In the genomic region with DNA sequence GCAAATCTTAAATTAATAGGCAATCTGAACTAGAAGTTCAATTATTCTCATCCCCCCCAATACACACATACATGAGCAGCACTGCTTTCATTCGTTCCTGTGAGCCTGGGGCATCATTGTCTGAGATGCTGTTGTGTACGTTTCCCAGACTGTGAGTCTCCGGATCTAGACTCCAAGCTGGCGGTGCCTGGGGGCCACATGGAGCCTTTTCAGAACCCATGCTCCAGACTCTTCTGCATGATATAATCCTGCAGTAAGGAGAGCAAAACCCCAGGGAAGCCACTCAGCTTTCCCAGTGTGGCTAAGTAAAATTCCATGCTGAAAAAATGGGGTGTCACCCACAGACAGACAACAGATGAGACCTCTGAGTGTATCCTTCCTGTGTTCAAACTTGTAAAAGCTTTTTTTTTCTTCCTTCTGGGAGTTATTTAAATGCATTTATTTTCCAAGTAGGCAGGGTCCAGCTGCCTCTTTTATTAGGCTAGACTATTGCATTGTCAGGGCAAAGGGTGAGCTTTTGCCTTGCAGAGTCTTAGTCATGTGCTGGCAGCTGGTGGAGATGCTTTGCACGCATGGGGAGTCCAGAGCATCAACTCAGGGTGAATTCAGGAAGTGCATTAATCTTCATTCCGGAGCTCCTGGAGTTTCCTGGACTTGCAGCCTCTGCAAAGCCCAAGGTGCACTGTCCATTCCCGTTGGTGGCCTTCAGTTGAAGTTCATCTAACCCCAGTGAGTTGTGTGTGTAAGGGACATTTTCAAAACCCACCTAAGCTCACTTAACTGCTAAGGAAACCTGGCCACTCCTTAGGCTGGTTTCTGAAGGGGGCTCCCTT, we compare ENCODE assay signal across 9 cellular contexts.
DNase-seq lines count a peak whose midpoint lies in the region; ATAC-seq and TF ChIP-seq lines count a peak whose summit lies in the region.
"Had no signal": no experiment of that assay in that cellular context is flagged by ENCODE, and none has a peak within 500 bp of the region (broad histone marks: within the 10 kb centered on the region; RNA-seq: fewer than 3 reads in every experiment).

No MANE protein-coding gene starts in this region.

- H3K27ac Mint-ChIP-seq in WTC11: no peak overlapping the region
- H3K27ac Mint-ChIP-seq: activated CD4-positive, alpha-beta T cell treated with anti-CD3 and anti-CD28 coated beads, Interleukin-2, amount 10 ng/mL, durations not matched to agents 7 days and 5 days had no signal

- ATAC-seq in GM19452 (IDR thresholded peaks at IDR 0.05; ENCODE audit: unreplicated experiment) (peak; percentile 50), WTC11 (no peak), HG03045 (IDR thresholded peaks at IDR 0.05; ENCODE audit: unreplicated experiment) (no peak), HG02588 (IDR thresholded peaks at IDR 0.05; ENCODE audit: unreplicated experiment) (no peak)

- H3K27me3 Mint-ChIP-seq in WTC11 (ENCODE audit: low read depth): peaks cover 3% of the 10 kb centered on the region; the same call in 1 of the 2 replicates
- H3K27me3 Mint-ChIP-seq: activated CD4-positive, alpha-beta T cell treated with anti-CD3 and anti-CD28 coated beads, Interleukin-2, amount 10 ng/mL, durations not matched to agents 7 days and 5 days had no signal

- H3K9me3 Mint-ChIP-seq in WTC11: peaks cover 4% of the 10 kb centered on the region
- H3K9me3 Mint-ChIP-seq: activated CD4-positive, alpha-beta T cell treated with anti-CD3 and anti-CD28 coated beads, Interleukin-2, amount 10 ng/mL, durations not matched to agents 7 days and 5 days had no signal

- H3K4me3 ChIP-seq in AG09309 (ENCODE audit: control insufficient read depth, low read depth, low read length) (no peak overlapping the region), MG63 (no peak overlapping the region)

- H3K36me3 ChIP-seq in MG63: no peaks in the 10 kb centered on the region

- CTCF ChIA-PET in WTC11 (lab: Charles Lee): interaction anchor here (1.2 kb wide), 1 partner anchor 199 kb away, joined by 4 read pairs; no protein-coding TSS in a partner anchor

- no peaks in the 10 kb centered on the region for H3K36me3 Mint-ChIP-seq in WTC11

- POLR2A ChIA-PET in WTC11 (lab: Charles Lee): no interaction called here

- no peaks in the 10 kb centered on the region for H3K27me3 ChIP-seq in MG63

- TF ChIP-seq CTCF in AG09309 (IDR thresholded peaks at IDR 0.05; ENCODE audit: control insufficient read depth, insufficient read depth, low read depth, low read length, missing control alignments) (no peak), WTC11 (IDR thresholded peaks at IDR 0.05) (no peak)

- DNase-seq in AG09309 (ENCODE audit: low read depth): peak; percentile 94
- DNase-seq in MG63: peak; percentile 96
- peak; percentile 93 for DNase-seq in foreskin melanocyte
- no peak for DNase-seq in NCI-H2107 treated with DMSO at 0.1 percent for 48 hours (lab: John Stamatoyannopoulos, UW; ENCODE audit: unreplicated experiment)
- no peak for DNase-seq in WTC11 (ENCODE audit: low spot score)
- DNase-seq: activated CD4-positive, alpha-beta T cell treated with anti-CD3 and anti-CD28 coated beads, Interleukin-2, amount 10 ng/mL, durations not matched to agents 7 days and 5 days had no signal

- no peak overlapping the region for H3K4me3 Mint-ChIP-seq in WTC11
- H3K4me3 Mint-ChIP-seq: activated CD4-positive, alpha-beta T cell treated with anti-CD3 and anti-CD28 coated beads, Interleukin-2, amount 10 ng/mL, durations not matched to agents 7 days and 5 days had no signal

- H3K4me1 Mint-ChIP-seq in WTC11: peaks cover 7% of the 10 kb centered on the region; the same call in 1 of the 2 replicates

- no peaks in the 10 kb centered on the region for H3K9me3 ChIP-seq in MG63

TF ChIP-seq in WTC11, 78 proteins besides CTCF, POLR2A, EP300 and RAD21:
- TF ChIP-seq, protein P1, sequence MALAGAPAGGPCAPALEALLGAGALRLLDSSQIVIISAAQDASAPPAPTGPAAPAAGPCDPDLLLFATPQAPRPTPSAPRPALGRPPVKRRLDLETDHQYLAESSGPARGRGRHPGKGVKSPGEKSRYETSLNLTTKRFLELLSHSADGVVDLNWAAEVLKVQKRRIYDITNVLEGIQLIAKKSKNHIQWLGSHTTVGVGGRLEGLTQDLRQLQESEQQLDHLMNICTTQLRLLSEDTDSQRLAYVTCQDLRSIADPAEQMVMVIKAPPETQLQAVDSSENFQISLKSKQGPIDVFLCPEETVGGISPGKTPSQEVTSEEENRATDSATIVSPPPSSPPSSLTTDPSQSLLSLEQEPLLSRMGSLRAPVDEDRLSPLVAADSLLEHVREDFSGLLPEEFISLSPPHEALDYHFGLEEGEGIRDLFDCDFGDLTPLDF (CRISPR knock-in tag; IDR thresholded peaks at IDR 0.05): no peak
- TF ChIP-seq TCF7 (CRISPR knock-in tag; IDR thresholded peaks at IDR 0.05; ENCODE audit: low read depth) (no peak), HMGA2 (CRISPR knock-in tag; IDR thresholded peaks at IDR 0.05) (no peak), ZBTB21 (CRISPR knock-in tag; IDR thresholded peaks at IDR 0.05; ENCODE audit: borderline replicate concordance) (no peak), GRHL2 (CRISPR knock-in tag; IDR thresholded peaks at IDR 0.05; ENCODE audit: insufficient replicate concordance, severe bottlenecking) (no peak), GABPB1 (CRISPR knock-in tag; IDR thresholded peaks at IDR 0.05) (no peak), FOXJ3 (CRISPR knock-in tag; IDR thresholded peaks at IDR 0.05; ENCODE audit: borderline replicate concordance) (no peak), NR1H2 (CRISPR knock-in tag; IDR thresholded peaks at IDR 0.05) (no peak), SP1 (CRISPR knock-in tag; conservative IDR thresholded peaks at IDR 0.05) (no peak), JAZF1 (CRISPR knock-in tag; IDR thresholded peaks at IDR 0.05) (no peak)
- TF ChIP-seq, protein P2, sequence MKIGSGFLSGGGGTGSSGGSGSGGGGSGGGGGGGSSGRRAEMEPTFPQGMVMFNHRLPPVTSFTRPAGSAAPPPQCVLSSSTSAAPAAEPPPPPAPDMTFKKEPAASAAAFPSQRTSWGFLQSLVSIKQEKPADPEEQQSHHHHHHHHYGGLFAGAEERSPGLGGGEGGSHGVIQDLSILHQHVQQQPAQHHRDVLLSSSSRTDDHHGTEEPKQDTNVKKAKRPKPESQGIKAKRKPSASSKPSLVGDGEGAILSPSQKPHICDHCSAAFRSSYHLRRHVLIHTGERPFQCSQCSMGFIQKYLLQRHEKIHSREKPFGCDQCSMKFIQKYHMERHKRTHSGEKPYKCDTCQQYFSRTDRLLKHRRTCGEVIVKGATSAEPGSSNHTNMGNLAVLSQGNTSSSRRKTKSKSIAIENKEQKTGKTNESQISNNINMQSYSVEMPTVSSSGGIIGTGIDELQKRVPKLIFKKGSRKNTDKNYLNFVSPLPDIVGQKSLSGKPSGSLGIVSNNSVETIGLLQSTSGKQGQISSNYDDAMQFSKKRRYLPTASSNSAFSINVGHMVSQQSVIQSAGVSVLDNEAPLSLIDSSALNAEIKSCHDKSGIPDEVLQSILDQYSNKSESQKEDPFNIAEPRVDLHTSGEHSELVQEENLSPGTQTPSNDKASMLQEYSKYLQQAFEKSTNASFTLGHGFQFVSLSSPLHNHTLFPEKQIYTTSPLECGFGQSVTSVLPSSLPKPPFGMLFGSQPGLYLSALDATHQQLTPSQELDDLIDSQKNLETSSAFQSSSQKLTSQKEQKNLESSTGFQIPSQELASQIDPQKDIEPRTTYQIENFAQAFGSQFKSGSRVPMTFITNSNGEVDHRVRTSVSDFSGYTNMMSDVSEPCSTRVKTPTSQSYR (CRISPR knock-in tag; IDR thresholded peaks at IDR 0.05): no peak
- TF ChIP-seq, protein P3, sequence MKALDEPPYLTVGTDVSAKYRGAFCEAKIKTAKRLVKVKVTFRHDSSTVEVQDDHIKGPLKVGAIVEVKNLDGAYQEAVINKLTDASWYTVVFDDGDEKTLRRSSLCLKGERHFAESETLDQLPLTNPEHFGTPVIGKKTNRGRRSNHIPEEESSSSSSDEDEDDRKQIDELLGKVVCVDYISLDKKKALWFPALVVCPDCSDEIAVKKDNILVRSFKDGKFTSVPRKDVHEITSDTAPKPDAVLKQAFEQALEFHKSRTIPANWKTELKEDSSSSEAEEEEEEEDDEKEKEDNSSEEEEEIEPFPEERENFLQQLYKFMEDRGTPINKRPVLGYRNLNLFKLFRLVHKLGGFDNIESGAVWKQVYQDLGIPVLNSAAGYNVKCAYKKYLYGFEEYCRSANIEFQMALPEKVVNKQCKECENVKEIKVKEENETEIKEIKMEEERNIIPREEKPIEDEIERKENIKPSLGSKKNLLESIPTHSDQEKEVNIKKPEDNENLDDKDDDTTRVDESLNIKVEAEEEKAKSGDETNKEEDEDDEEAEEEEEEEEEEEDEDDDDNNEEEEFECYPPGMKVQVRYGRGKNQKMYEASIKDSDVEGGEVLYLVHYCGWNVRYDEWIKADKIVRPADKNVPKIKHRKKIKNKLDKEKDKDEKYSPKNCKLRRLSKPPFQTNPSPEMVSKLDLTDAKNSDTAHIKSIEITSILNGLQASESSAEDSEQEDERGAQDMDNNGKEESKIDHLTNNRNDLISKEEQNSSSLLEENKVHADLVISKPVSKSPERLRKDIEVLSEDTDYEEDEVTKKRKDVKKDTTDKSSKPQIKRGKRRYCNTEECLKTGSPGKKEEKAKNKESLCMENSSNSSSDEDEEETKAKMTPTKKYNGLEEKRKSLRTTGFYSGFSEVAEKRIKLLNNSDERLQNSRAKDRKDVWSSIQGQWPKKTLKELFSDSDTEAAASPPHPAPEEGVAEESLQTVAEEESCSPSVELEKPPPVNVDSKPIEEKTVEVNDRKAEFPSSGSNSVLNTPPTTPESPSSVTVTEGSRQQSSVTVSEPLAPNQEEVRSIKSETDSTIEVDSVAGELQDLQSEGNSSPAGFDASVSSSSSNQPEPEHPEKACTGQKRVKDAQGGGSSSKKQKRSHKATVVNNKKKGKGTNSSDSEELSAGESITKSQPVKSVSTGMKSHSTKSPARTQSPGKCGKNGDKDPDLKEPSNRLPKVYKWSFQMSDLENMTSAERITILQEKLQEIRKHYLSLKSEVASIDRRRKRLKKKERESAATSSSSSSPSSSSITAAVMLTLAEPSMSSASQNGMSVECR (CRISPR knock-in tag; IDR thresholded peaks at IDR 0.05; ENCODE audit: borderline replicate concordance): no peak
- TF ChIP-seq, protein P4, sequence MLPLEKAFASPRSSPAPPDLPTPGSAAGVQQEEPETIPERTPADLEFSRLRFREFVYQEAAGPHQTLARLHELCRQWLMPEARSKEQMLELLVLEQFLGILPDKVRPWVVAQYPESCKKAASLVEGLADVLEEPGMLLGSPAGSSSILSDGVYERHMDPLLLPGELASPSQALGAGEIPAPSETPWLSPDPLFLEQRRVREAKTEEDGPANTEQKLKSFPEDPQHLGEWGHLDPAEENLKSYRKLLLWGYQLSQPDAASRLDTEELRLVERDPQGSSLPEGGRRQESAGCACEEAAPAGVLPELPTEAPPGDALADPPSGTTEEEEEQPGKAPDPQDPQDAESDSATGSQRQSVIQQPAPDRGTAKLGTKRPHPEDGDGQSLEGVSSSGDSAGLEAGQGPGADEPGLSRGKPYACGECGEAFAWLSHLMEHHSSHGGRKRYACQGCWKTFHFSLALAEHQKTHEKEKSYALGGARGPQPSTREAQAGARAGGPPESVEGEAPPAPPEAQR (CRISPR knock-in tag; IDR thresholded peaks at IDR 0.05): no peak
TF ChIP-seq in WTC11: peak in this region for 0.

Comparison
In these comparisons a context has a peak if more than half of its experiments do, and no peak if none do; other contexts are left out.
1. DNase-seq: peak in AG09309 (single experiment), MG63 (single experiment) and foreskin melanocyte (single experiment); none in NCI-H2107 treated with DMSO at 0.1 percent for 48 hours (single experiment) and WTC11 (single experiment).